In the genomic region with DNA sequence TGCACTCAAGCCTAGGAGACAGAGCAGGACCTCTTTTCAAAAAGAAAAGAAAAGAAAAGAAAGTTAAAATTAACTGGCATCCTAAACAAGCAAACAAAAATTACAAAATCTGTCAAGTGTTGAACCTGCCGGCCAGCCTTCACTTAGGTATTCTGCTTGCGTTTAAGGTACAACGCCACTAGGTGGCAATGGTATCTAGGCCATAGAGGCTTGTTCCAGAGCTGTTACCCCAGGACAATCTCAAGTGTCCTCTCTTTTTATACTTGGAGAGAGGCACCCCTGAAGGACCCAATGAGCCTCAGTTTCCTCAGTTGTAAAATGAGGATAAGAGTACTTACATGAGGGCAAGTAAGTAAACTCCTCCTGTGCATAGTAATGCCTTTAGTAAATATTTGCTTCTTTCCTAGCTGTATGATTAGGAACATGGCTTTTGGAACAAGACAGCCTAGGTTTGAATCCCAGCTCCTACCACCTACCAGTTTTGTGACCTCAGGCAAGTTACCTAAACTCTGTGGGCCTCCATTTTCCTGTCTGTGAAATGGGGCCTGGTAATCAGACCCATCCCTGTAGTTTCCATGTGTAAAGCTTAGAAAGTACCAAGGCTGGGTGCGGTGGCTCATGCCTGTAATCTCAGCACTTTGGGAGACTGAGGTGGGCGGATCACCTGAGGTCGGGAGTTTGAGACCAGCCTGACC, we compare ENCODE assay signal across 9 cellular contexts. TPM values are rescaled to one million over a fixed set of nuclear protein-coding genes. Genes with fewer than 3 reads are reported as not detected.
A peak's percentile ranks its signal among the peaks of the same experiment; 100 is the strongest.
DNase-seq lines count a peak whose midpoint lies in the region; ATAC-seq, FAIRE-seq and TF ChIP-seq lines count a peak whose summit lies in the region.
"Had no signal": no experiment of that assay in that cellular context is flagged by ENCODE, and none has a peak within 500 bp of the region (broad histone marks: within the 10 kb centered on the region; RNA-seq: fewer than 3 reads in every experiment).

No MANE protein-coding gene starts in this region.

- H3K27me3 ChIP-seq in endothelial cell of umbilical vein (ENCODE audit: control insufficient read depth in 2 of 2, insufficient read depth in 2 of 2, low read length in 2 of 2) (peaks cover 0 to 10% of the 10 kb centered on the region in 2 experiments), vagina (no peaks in the 10 kb centered on the region)

- H3K36me3 Mint-ChIP-seq in natural killer cell treated with Interleukin-12 subunit alpha and Interleukin-12 subunit beta and Interleukin-15 and Interleukin-18, amount 100 ng/mL, for 72 hours, result no peaks in the 10 kb centered on the region

- H3K9me1 ChIP-seq in endothelial cell of umbilical vein (replicated peaks; ENCODE audit: control insufficient read depth, extremely low read depth, insufficient read depth, low read length), result no peaks in the 10 kb centered on the region

- H3K9me3 ChIP-seq in endothelial cell of umbilical vein (replicated peaks; ENCODE audit: control insufficient read depth, insufficient read depth, low read length), result no peaks in the 10 kb centered on the region
- no peaks in the 10 kb centered on the region for H3K9me3 ChIP-seq in vagina

- dilution Hi-C loops in endothelial cell of umbilical vein (cut with MboI; ENCODE audit: extremely low pct_ligation_motif_present, low sequenced_read_pairs), result no loop called here

- TF ChIP-seq POLR2A in endothelial cell of umbilical vein (IDR thresholded peaks at IDR 0.05; ENCODE audit: low read depth, low read length) (no peak), vagina (IDR thresholded peaks at IDR 0.05) (no peak)

- no peak overlapping the region for H3K4me2 ChIP-seq in endothelial cell of umbilical vein (ENCODE audit: insufficient read depth, low read length)

- no peak overlapping the region for H3K4me3 ChIP-seq in endothelial cell of umbilical vein (replicated peaks in 1 of 3; ENCODE audit: insufficient read depth in 1 of 3, low read depth in 1 of 3, low read length in 3 of 3)
- no peak overlapping the region for H3K4me3 ChIP-seq in vagina

- H3K9me3 Mint-ChIP-seq in natural killer cell treated with Interleukin-12 subunit alpha and Interleukin-12 subunit beta and Interleukin-15 and Interleukin-18, amount 100 ng/mL, for 72 hours, result no peaks in the 10 kb centered on the region

- H3K4me3 Mint-ChIP-seq in natural killer cell treated with Interleukin-12 subunit alpha and Interleukin-12 subunit beta and Interleukin-15 and Interleukin-18, amount 100 ng/mL, for 72 hours, result no peak overlapping the region

- H3K36me3 ChIP-seq in endothelial cell of umbilical vein (ENCODE audit: control insufficient read depth in 2 of 2, extremely low read depth in 1 of 2, insufficient read depth in 2 of 2, low read length in 2 of 2), result no peaks in the 10 kb centered on the region
- no peaks in the 10 kb centered on the region for H3K36me3 ChIP-seq in vagina

- no peaks in the 10 kb centered on the region for H4K20me1 ChIP-seq in endothelial cell of umbilical vein (replicated peaks; ENCODE audit: control insufficient read depth, extremely low read depth, insufficient read depth, low read length)

- intact Hi-C loops in endothelial cell of umbilical vein (cut with micrococcal nuclease), result loop anchor here (1.0 kb wide), 1 partner anchor 149 kb away; no protein-coding TSS in a partner anchor
- intact Hi-C loops in vagina (cut with DNase I), result no loop called here

- H3K4me1 ChIP-seq in endothelial cell of umbilical vein (ENCODE audit: control insufficient read depth, extremely low read depth, insufficient read depth, low read length) (no peaks in the 10 kb centered on the region), vagina (no peaks in the 10 kb centered on the region)

- no peaks in the 10 kb centered on the region for H3K4me1 Mint-ChIP-seq in natural killer cell treated with Interleukin-12 subunit alpha and Interleukin-12 subunit beta and Interleukin-15 and Interleukin-18, amount 100 ng/mL, for 72 hours (ENCODE audit: low read depth in 2 of 2)

- H3K27ac ChIP-seq in endothelial cell of umbilical vein (ENCODE audit: insufficient read depth, low read depth, low read length) (no peak overlapping the region), vagina (no peak overlapping the region)

- H3K27me3 Mint-ChIP-seq in natural killer cell treated with Interleukin-12 subunit alpha and Interleukin-12 subunit beta and Interleukin-15 and Interleukin-18, amount 100 ng/mL, for 72 hours, result peaks cover 4 to 19% of the 10 kb centered on the region in 2 donors

- peak; percentile 66 for FAIRE-seq in A204.1 (lab: Jason Lieb, UNC)
- peak; percentile 74 for FAIRE-seq in endothelial cell of umbilical vein (lab: Jason Lieb, UNC)
- FAIRE-seq: islet of Langerhans had no signal

- ATAC-seq in natural killer cell treated with Interleukin-12 subunit alpha and Interleukin-12 subunit beta and Interleukin-15 and Interleukin-18, amount 100 ng/mL, for 72 hours, result peak; percentile 61 to 73
- no peak for ATAC-seq in GM21515 (IDR thresholded peaks at IDR 0.05; ENCODE audit: unreplicated experiment)

- POLR2A ChIA-PET in endothelial cell of umbilical vein (lab: Charles Lee), result interaction anchor here (0.6 kb wide), 1 partner anchor 260 kb away, joined by 4 read pairs; no protein-coding TSS in a partner anchor

- H3K27ac Mint-ChIP-seq in natural killer cell treated with Interleukin-12 subunit alpha and Interleukin-12 subunit beta and Interleukin-15 and Interleukin-18, amount 100 ng/mL, for 72 hours, result no peak overlapping the region

- TF ChIP-seq CTCF in GM12873 (IDR thresholded peaks at IDR 0.05; ENCODE audit: insufficient read depth, low read depth, low read length, missing control alignments), result peak; percentile 85
- TF ChIP-seq CTCF in endothelial cell of umbilical vein (IDR thresholded peaks at IDR 0.05; ENCODE audit: extremely low read depth in 1 of 2, insufficient read depth in 1 of 2, low read depth in 1 of 2, low read length in 2 of 2), result peak; percentile 61 to 70
- TF ChIP-seq CTCF in vagina (IDR thresholded peaks at IDR 0.05), result peak; percentile 33 to 42 (median 34)

- CTCF ChIA-PET in endothelial cell of umbilical vein (lab: Charles Lee), result interaction anchor here (0.8 to 5.8 kb wide), 43 partner anchors 9 to 780 kb away, joined by 3 to 114 read pairs (median 5); a partner anchor contains a TSS

- H3K9ac ChIP-seq in endothelial cell of umbilical vein (replicated peaks; ENCODE audit: extremely low read depth, insufficient read depth, low read length), result no peak overlapping the region

- no peak overlapping the region for H2AFZ ChIP-seq in endothelial cell of umbilical vein (ENCODE audit: low read depth, low read length)

- BruUV-seq in endothelial cell of umbilical vein (replicated peaks; lab: Mats Ljungman, UMichigan), result no TSS peak

- H3K79me2 ChIP-seq in endothelial cell of umbilical vein (ENCODE audit: control insufficient read depth, insufficient read depth, low read length), result no peaks in the 10 kb centered on the region

- DNase-seq in NCI-H510A (lab: John Stamatoyannopoulos, UW) (peak; percentile 45), endothelial cell of umbilical vein (ENCODE audit: low read depth, low spot score) (peak; percentile 60), vagina (ENCODE audit: extremely low spot score in 2 of 2) (no peak)
- peak; percentile 37 to 38 for DNase-seq in activated CD4-positive, alpha-beta T cell treated with anti-CD3 and anti-CD28 coated beads, Interleukin-2, amount 50 U/mL, for 4 hours
- DNase-seq in natural killer cell treated with Interleukin-12 subunit alpha and Interleukin-12 subunit beta and Interleukin-15 and Interleukin-18, amount 100 ng/mL, for 72 hours (ENCODE audit: low spot score), result peak; percentile 54

TF ChIP-seq in endothelial cell of umbilical vein, 7 proteins besides CTCF, POLR2A, EP300 and RAD21:
- TF ChIP-seq POLR2AphosphoS5 (IDR thresholded peaks at IDR 0.05; ENCODE audit: insufficient read depth, low read depth, low read length), result no peak

RNA-seq across cellular contexts. Expression of a gene that starts 5.8 kb away (rescaled TPM):
- total RNA-seq in endothelial cell of umbilical vein (not detected in 2 replicates), vagina (0.74 TPM)
- polyA plus RNA-seq in endothelial cell of umbilical vein, result 0.03 and 0.08 TPM in 2 replicates
- 0.03 TPM in 2 replicates for polyA plus RNA-seq in endothelial cell of umbilical vein (2011; cell fraction: cytosol; rRNA removed)
- polyA plus RNA-seq in endothelial cell of umbilical vein (2011; cell fraction: nucleus; rRNA removed), result 0.14 and 0.32 TPM in 2 replicates
- not detected in 2 replicates for polyA plus RNA-seq in endothelial cell of umbilical vein (2012)
- not detected in 2 replicates for polyA minus RNA-seq in endothelial cell of umbilical vein
- polyA minus RNA-seq in endothelial cell of umbilical vein (2011; cell fraction: cytosol; rRNA and poly(A)+ RNA removed), result not detected
- not detected in 2 replicates for polyA minus RNA-seq in endothelial cell of umbilical vein (2011; cell fraction: nucleus; rRNA and poly(A)+ RNA removed)
- under 1 TPM in 1 of 2 donors, not detected in 1; 0.19 TPM for total RNA-seq in natural killer cell treated with Interleukin-12 subunit alpha and Interleukin-12 subunit beta and Interleukin-15 and Interleukin-18, amount 100 ng/mL, for 72 hours

RNA-seq across cellular contexts. Expression of a gene that starts 34.2 kb away (rescaled TPM):
- 1,295 and 1,416 TPM in 2 replicates for total RNA-seq in endothelial cell of umbilical vein
- polyA plus RNA-seq in endothelial cell of umbilical vein, result 5,496 and 6,036 TPM in 2 replicates
- 5,042 and 6,173 TPM in 2 replicates for polyA plus RNA-seq in endothelial cell of umbilical vein (2011; cell fraction: cytosol; rRNA removed)
- 1,206 and 1,299 TPM in 2 replicates for polyA plus RNA-seq in endothelial cell of umbilical vein (2011; cell fraction: nucleus; rRNA removed)
- polyA plus RNA-seq in endothelial cell of umbilical vein (2012), result 2,319 and 2,342 TPM in 2 replicates
- 1,263 and 1,381 TPM in 2 replicates for polyA minus RNA-seq in endothelial cell of umbilical vein
- polyA minus RNA-seq in endothelial cell of umbilical vein (2011; cell fraction: cytosol; rRNA and poly(A)+ RNA removed), result 837 TPM
- polyA minus RNA-seq in endothelial cell of umbilical vein (2011; cell fraction: nucleus; rRNA and poly(A)+ RNA removed), result 112 TPM in 2 replicates
- total RNA-seq in natural killer cell treated with Interleukin-12 subunit alpha and Interleukin-12 subunit beta and Interleukin-15 and Interleukin-18, amount 100 ng/mL, for 72 hours, result 1,000 to 10,000 TPM in 1 of 2 donors, 100 to 1,000 TPM in 1; 874 to 1,112 TPM
- total RNA-seq in vagina, result 2,671 TPM

Comparison
In these comparisons a context has a peak if more than half of its experiments do, and no peak if none do; other contexts are left out.
1. CTCF ChIP-seq: peak in every context shown above with its lines; median percentile 85 in GM12873; 66 in endothelial cell of umbilical vein; 34 in vagina.
2. DNase-seq: peak in NCI-H510A (single experiment), activated CD4-positive, alpha-beta T cell treated with anti-CD3 and anti-CD28 coated beads, Interleukin-2, amount 50 U/mL, for 4 hours (2 of 2), endothelial cell of umbilical vein (single experiment) and natural killer cell treated with Interleukin-12 subunit alpha and Interleukin-12 subunit beta and Interleukin-15 and Interleukin-18, amount 100 ng/mL, for 72 hours (single experiment); none in vagina (0 of 2).